12 cellular contexts compared by ENCODE assay signal in genomic region chr10:79239930-79240713, GRCh38.
A peak's percentile ranks its signal among the peaks of the same experiment; 100 is the strongest.
DNase-seq lines count a peak whose midpoint lies in the region; ATAC-seq and TF ChIP-seq lines count a peak whose summit lies in the region.
"Had no signal": no experiment of that assay in that cellular context is flagged by ENCODE, and none has a peak within 500 bp of the region (broad histone marks: within the 10 kb centered on the region; RNA-seq: fewer than 3 reads in every experiment).

No MANE protein-coding gene starts in this region.

- peaks cover 29% of the 10 kb centered on the region for H3K4me1 Mint-ChIP-seq in activated naive CD8-positive, alpha-beta T cell (ENCODE audit: low read depth)
- H3K4me1 Mint-ChIP-seq in activated naive CD8-positive, alpha-beta T cell treated with anti-CD3 and anti-CD28 coated beads, Interleukin-2, amount 50 U/mL, for 24 hours: peaks cover 33% of the 10 kb centered on the region

- H3K4me3 Mint-ChIP-seq in activated naive CD8-positive, alpha-beta T cell: peak overlapping the region; percentile 11
- no peak overlapping the region for H3K4me3 Mint-ChIP-seq in activated naive CD8-positive, alpha-beta T cell treated with anti-CD3 and anti-CD28 coated beads, Interleukin-2, amount 50 U/mL, for 24 hours

- DNase-seq in activated naive CD8-positive, alpha-beta T cell treated with anti-CD3 and anti-CD28 coated beads, Interleukin-2, amount 50 U/mL, for 24 hours: no peak
- DNase-seq in amniotic epithelial cell (ENCODE audit: low read depth) (peak; percentile 66), lower lobe of right lung (peak; percentile 67), substantia nigra (lab: John Stamatoyannopoulos, UW) (no peak), NCI-H524 treated with DMSO at 0.1 percent for 48 hours (lab: John Stamatoyannopoulos, UW) (no peak)
- DNase-seq: activated CD4-positive, alpha-beta T cell treated with anti-CD3 and anti-CD28 coated beads for 1 hour; activated naive CD8-positive, alpha-beta T cell treated with anti-CD3 and anti-CD28 coated beads for 36 hours; GDM1; NCI-H2029 had no signal

- peaks cover 12% of the 10 kb centered on the region for H3K36me3 ChIP-seq in lower lobe of right lung

- H3K27ac ChIP-seq in lower lobe of right lung (peak overlapping the region; percentile 73), substantia nigra (ENCODE audit: low read depth, low read length, poor library complexity, severe bottlenecking) (peak overlapping the region; percentile 79)

- H3K4me1 ChIP-seq in lower lobe of right lung: peaks cover 87% of the 10 kb centered on the region

- no peaks in the 10 kb centered on the region for H3K27me3 Mint-ChIP-seq in activated naive CD8-positive, alpha-beta T cell
- no peaks in the 10 kb centered on the region for H3K27me3 Mint-ChIP-seq in activated naive CD8-positive, alpha-beta T cell treated with anti-CD3 and anti-CD28 coated beads, Interleukin-2, amount 50 U/mL, for 24 hours
- H3K27me3 Mint-ChIP-seq: activated naive CD8-positive, alpha-beta T cell treated with anti-CD3 and anti-CD28 coated beads for 36 hours had no signal

- no peak for TF ChIP-seq CTCF in lower lobe of right lung (IDR thresholded peaks at IDR 0.05)

- H3K4me3 ChIP-seq in lower lobe of right lung: no peak overlapping the region

- H3K27me3 ChIP-seq in lower lobe of right lung (ENCODE audit: low read depth): no peaks in the 10 kb centered on the region

- peaks cover 3% of the 10 kb centered on the region for H3K36me3 Mint-ChIP-seq in activated naive CD8-positive, alpha-beta T cell
- peaks cover 8% of the 10 kb centered on the region for H3K36me3 Mint-ChIP-seq in activated naive CD8-positive, alpha-beta T cell treated with anti-CD3 and anti-CD28 coated beads, Interleukin-2, amount 50 U/mL, for 24 hours (ENCODE audit: low read depth)

- H3K9me3 ChIP-seq in lower lobe of right lung: no peaks in the 10 kb centered on the region

- no peak for ATAC-seq in activated naive CD8-positive, alpha-beta T cell treated with anti-CD3 and anti-CD28 coated beads, Interleukin-2, amount 50 U/mL, for 24 hours
- peak; percentile 16 to 17 for ATAC-seq in lower lobe of right lung
- ATAC-seq in activated CD4-positive, CD25-positive, alpha-beta regulatory T cell treated with anti-CD3 and anti-CD28 coated beads, Interleukin-2, amount 50 U/mL, for 24 hours: no peak
- no peak for ATAC-seq in HG03159 (IDR thresholded peaks at IDR 0.05; ENCODE audit: unreplicated experiment)

- H3K27ac Mint-ChIP-seq in activated naive CD8-positive, alpha-beta T cell: no peak overlapping the region
- H3K27ac Mint-ChIP-seq in activated naive CD8-positive, alpha-beta T cell treated with anti-CD3 and anti-CD28 coated beads, Interleukin-2, amount 50 U/mL, for 24 hours: no peak overlapping the region
- H3K27ac Mint-ChIP-seq: activated naive CD8-positive, alpha-beta T cell treated with anti-CD3 and anti-CD28 coated beads for 36 hours had no signal

- intact Hi-C loops in lower lobe of right lung (cut with DNase I): no loop called here

- no peaks in the 10 kb centered on the region for H3K9me3 Mint-ChIP-seq in activated naive CD8-positive, alpha-beta T cell (ENCODE audit: low read depth)
- no peaks in the 10 kb centered on the region for H3K9me3 Mint-ChIP-seq in activated naive CD8-positive, alpha-beta T cell treated with anti-CD3 and anti-CD28 coated beads, Interleukin-2, amount 50 U/mL, for 24 hours
- H3K9me3 Mint-ChIP-seq: activated naive CD8-positive, alpha-beta T cell treated with anti-CD3 and anti-CD28 coated beads for 36 hours had no signal

Comparison
In these comparisons a context has a peak if more than half of its experiments do, and no peak if none do; other contexts are left out.
1. ATAC-seq: peak in lower lobe of right lung (2 of 2); none in activated naive CD8-positive, alpha-beta T cell treated with anti-CD3 and anti-CD28 coated beads, Interleukin-2, amount 50 U/mL, for 24 hours (single experiment), activated CD4-positive, CD25-positive, alpha-beta regulatory T cell treated with anti-CD3 and anti-CD28 coated beads, Interleukin-2, amount 50 U/mL, for 24 hours (0 of 2) and HG03159 (single experiment).
2. DNase-seq: peak in amniotic epithelial cell (single experiment) and lower lobe of right lung (single experiment); none in activated naive CD8-positive, alpha-beta T cell treated with anti-CD3 and anti-CD28 coated beads, Interleukin-2, amount 50 U/mL, for 24 hours (single experiment), substantia nigra (0 of 49) and NCI-H524 treated with DMSO at 0.1 percent for 48 hours (single experiment).